ENCODE assay signal across 2 cellular contexts in genomic region chr6:136989591-136990578, GRCh38.
TF ChIP-seq lines count a peak whose summit lies in the region.

No MANE protein-coding gene starts in this region.

TF ChIP-seq in IMR-90, 13 proteins besides CTCF, POLR2A, EP300 and RAD21:
- no peak for TF ChIP-seq BHLHE40 (IDR thresholded peaks at IDR 0.05; ENCODE audit: low read depth, low read length)
- no peak for TF ChIP-seq RFX5 (IDR thresholded peaks at IDR 0.05; ENCODE audit: low read depth, low read length)

TF ChIP-seq in GM12878, 131 proteins besides CTCF, POLR2A, EP300 and RAD21:
- TF ChIP-seq SMAD5 (IDR thresholded peaks at IDR 0.05; ENCODE audit: low read depth), result no peak
- peak; percentile 26 for TF ChIP-seq SUZ12 (IDR thresholded peaks at IDR 0.05; ENCODE audit: unreplicated experiment)
- no peak for TF ChIP-seq PML (IDR thresholded peaks at IDR 0.05; ENCODE audit: low read length)
- no peak for TF ChIP-seq SRF (IDR thresholded peaks at IDR 0.05; ENCODE audit: low read depth in 2 of 2, low read length in 2 of 2)
- TF ChIP-seq JUND (IDR thresholded peaks at IDR 0.05; ENCODE audit: low read depth, low read length), result no peak
- no peak for TF ChIP-seq WRNIP1 (IDR thresholded peaks at IDR 0.05; ENCODE audit: borderline replicate concordance, low read depth, low read length)
- TF ChIP-seq CHD1 (IDR thresholded peaks at IDR 0.05; ENCODE audit: low read depth, low read length), result no peak
- TF ChIP-seq E4F1 (IDR thresholded peaks at IDR 0.05; ENCODE audit: borderline replicate concordance, partially characterized antibody), result no peak
